20 cellular contexts compared by ENCODE assay signal in the genomic region with DNA sequence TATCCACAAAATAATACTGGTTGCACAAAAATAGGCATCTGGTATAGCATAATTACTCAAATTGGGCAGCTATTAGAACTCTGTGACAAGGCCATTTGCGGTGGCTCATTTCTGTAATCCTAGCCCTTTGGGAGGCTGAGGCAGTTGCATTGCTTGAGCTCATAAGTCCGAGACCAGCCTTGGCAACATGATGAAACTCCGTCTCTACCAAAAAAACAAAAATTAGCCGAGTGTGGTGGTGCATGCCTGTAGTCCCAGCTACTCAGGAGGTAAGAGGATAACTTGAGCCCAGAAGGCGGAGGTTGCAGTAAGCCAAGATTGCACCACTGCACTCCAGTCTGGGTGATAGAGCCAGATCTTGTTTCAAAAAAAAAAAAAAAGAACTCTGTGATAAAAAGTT. TPM values are rescaled to one million over a fixed set of nuclear protein-coding genes. Genes with fewer than 3 reads are reported as not detected.
DNase-seq lines count a peak whose midpoint lies in the region; ATAC-seq, FAIRE-seq and TF ChIP-seq lines count a peak whose summit lies in the region.
"Had no signal": no experiment of that assay in that cellular context is flagged by ENCODE, and none has a peak within 500 bp of the region (broad histone marks: within the 10 kb centered on the region; RNA-seq: fewer than 3 reads in every experiment).

No MANE protein-coding gene starts in this region.

- TF ChIP-seq POLR2A in H1 (IDR thresholded peaks at IDR 0.05; ENCODE audit: control extremely low read depth in 1 of 2, low read depth in 2 of 2, low read length in 2 of 2) (no peak), breast epithelium (IDR thresholded peaks at IDR 0.05) (no peak)

- no peaks in the 10 kb centered on the region for H3K23me2 ChIP-seq in H1 (ENCODE audit: low read depth, low read length)

- H2BK5ac ChIP-seq in H1 (ENCODE audit: low read depth, low read length) = no peak overlapping the region
- H2BK5ac ChIP-seq in trophoblast cell (ENCODE audit: low read depth, low read length, poor library complexity) = no peak overlapping the region

- H3K27me3 ChIP-seq in left ventricle myocardium inferior (ENCODE audit: low read depth) (no peaks in the 10 kb centered on the region), right cardiac atrium (ENCODE audit: control insufficient read depth, insufficient read depth) (no peaks in the 10 kb centered on the region), H1 (replicated peaks in 1 of 4; ENCODE audit: control insufficient read depth in 3 of 4, extremely low read depth in 1 of 4, insufficient read depth in 3 of 4, low read length in 3 of 4) (no peaks in the 10 kb centered on the region), trophoblast cell (ENCODE audit: insufficient read depth, low read length) (no peaks in the 10 kb centered on the region), breast epithelium (no peaks in the 10 kb centered on the region)

- H3K56ac ChIP-seq in H1 (replicated peaks; ENCODE audit: insufficient read length, low read depth, low read length) = no peak overlapping the region

- DNase-seq in left ventricle myocardium inferior (no peak), right cardiac atrium (no peak), H1 (ENCODE audit: low read depth in 1 of 2, low spot score in 2 of 2) (no peak), trophoblast cell (no peak), G401 (ENCODE audit: low spot score) (no peak), breast epithelium (ENCODE audit: low spot score in 2 of 2) (no peak)
- DNase-seq: CD4-positive, alpha-beta T cell; CD8-positive, alpha-beta memory T cell; DMS 273 treated with DMSO at 0.1 percent for 48 hours; DMS79; EL; GF-D8; HCEC 1CT had no signal

- H3K9ac ChIP-seq in H1 (replicated peaks in 1 of 4; ENCODE audit: extremely low read depth in 1 of 4, low read depth in 3 of 4, low read length in 3 of 4) (no peak overlapping the region), trophoblast cell (ENCODE audit: low read length) (no peak overlapping the region)
- H3K9ac ChIP-seq: BLaER1 treated with 17β-estradiol and CSF1 and Interleukin-3, amounts not matched to agents 10 nM and 100 nM had no signal

- 86% methylated on average over 5 of the region's 5 CpGs for WGBS in right cardiac atrium
- 89% methylated on average over 4 of the region's 5 CpGs; no CpG with 5 or more reads in 1 of the 2 experiments for WGBS in H1 (ENCODE audit: extremely low coverage in 1 of 2, insufficient coverage in 1 of 2, insufficient read length in 1 of 2, insufficient replicate concordance in 2 of 2, low coverage in 1 of 2, low lambda C conversion rate in 2 of 2, missing lambda C conversion rate in 1 of 2), 2 experiments
- WGBS in trophoblast cell (ENCODE audit: extremely low coverage, insufficient coverage, insufficient read length) = no CpG with 5 or more reads among the region's 5 CpGs

- H4K8ac ChIP-seq in H1 (ENCODE audit: extremely low read depth, insufficient read depth, low read length) (no peak overlapping the region), trophoblast cell (ENCODE audit: low read depth, low read length) (no peak overlapping the region)

- H2BK12ac ChIP-seq in H1 (ENCODE audit: low read depth, low read length) (no peak overlapping the region), trophoblast cell (ENCODE audit: low read length) (no peak overlapping the region)

- H2AFZ ChIP-seq in H1 (ENCODE audit: low read length) (no peak overlapping the region), trophoblast cell (ENCODE audit: insufficient read depth, low read length, poor library complexity) (no peak overlapping the region)

- POLR2A ChIA-PET in H1 (lab: Charles Lee; ENCODE audit: partially characterized antibody) = no interaction called here

- no peak overlapping the region for H2AK5ac ChIP-seq in H1 (ENCODE audit: low read depth, low read length)
- H2AK5ac ChIP-seq in trophoblast cell (ENCODE audit: low read length) = no peak overlapping the region

- intact Hi-C loops in left ventricle myocardium inferior (cut with micrococcal nuclease) = no loop called here
- intact Hi-C loops in right cardiac atrium (cut with DNase I) = no loop called here
- intact Hi-C loops in breast epithelium (cut with DNase I; ENCODE audit: low total_unique reads) = no loop called here

- FAIRE-seq in H1 (lab: Jason Lieb, UNC) = no peak
- FAIRE-seq: A204.1, D721Med, GM12891, GM18507 had no signal

- peaks cover 28 to 95% of the 10 kb centered on the region in 2 experiments; a peak in 3 of 4 replicates for H3K79me2 ChIP-seq in H1 (ENCODE audit: control insufficient read depth in 1 of 2, insufficient read depth in 2 of 2, low read length in 2 of 2)
- peaks cover 27% of the 10 kb centered on the region for H3K79me2 ChIP-seq in trophoblast cell (ENCODE audit: control insufficient read depth, insufficient read depth, low read length, poor library complexity)

- H3K27ac ChIP-seq in left ventricle myocardium inferior (replicated peaks) (peak overlapping the region; percentile 86), right cardiac atrium (ENCODE audit: low read length) (no peak overlapping the region), H1 (ENCODE audit: low read depth, low read length) (no peak overlapping the region), trophoblast cell (ENCODE audit: low read depth, low read length) (no peak overlapping the region), breast epithelium (no peak overlapping the region)
- H3K27ac ChIP-seq: 22Rv1; BLaER1 treated with 17β-estradiol and CSF1 and Interleukin-3, amounts not matched to agents 10 nM and 100 nM had no signal

- H3K23ac ChIP-seq in H1 (ENCODE audit: insufficient read length) (no peak overlapping the region), trophoblast cell (ENCODE audit: low read length) (no peak overlapping the region)

- H4K20me1 ChIP-seq in H1 (replicated peaks in 1 of 2; ENCODE audit: control insufficient read depth in 1 of 2, insufficient read depth in 2 of 2, low read length in 2 of 2) = no peaks in the 10 kb centered on the region
- H4K20me1 ChIP-seq: BLaER1 treated with 17β-estradiol and CSF1 and Interleukin-3, amounts not matched to agents 10 nM and 100 nM had no signal

- CTCF ChIA-PET in H1 (lab: Charles Lee; ENCODE audit: partially characterized antibody) = interaction anchor here (1.2 to 1.3 kb wide), 2 partner anchors 22 to 35 kb away, joined by 3 to 4 read pairs; no protein-coding TSS in a partner anchor

- H4K5ac ChIP-seq in H1 (ENCODE audit: insufficient read length, low read depth, low read length) = peak overlapping the region; percentile 51

- no peak overlapping the region for H3K4me2 ChIP-seq in H1 (ENCODE audit: insufficient read depth in 1 of 2, low read depth in 2 of 2, low read length in 2 of 2)
- no peak overlapping the region for H3K4me2 ChIP-seq in trophoblast cell (ENCODE audit: low read length)
- H3K4me2 ChIP-seq: BLaER1 treated with 17β-estradiol and CSF1 and Interleukin-3, amounts not matched to agents 10 nM and 100 nM had no signal

- H3K4me1 ChIP-seq in left ventricle myocardium inferior = peaks cover 100% of the 10 kb centered on the region
- peaks cover 26% of the 10 kb centered on the region for H3K4me1 ChIP-seq in right cardiac atrium (ENCODE audit: control insufficient read depth, insufficient read depth, low read length)
- H3K4me1 ChIP-seq in H1 (replicated peaks in 1 of 4; ENCODE audit: control insufficient read depth in 3 of 4, insufficient read depth in 4 of 4, low read length in 3 of 4) = peaks cover 9 to 46% (median 26%) of the 10 kb centered on the region in 4 experiments
- peaks cover 7 to 14% of the 10 kb centered on the region in 2 experiments for H3K4me1 ChIP-seq in trophoblast cell (ENCODE audit: control insufficient read depth in 1 of 2, insufficient read depth in 2 of 2, low read length in 2 of 2)
- H3K4me1 ChIP-seq in breast epithelium = peaks cover 0 to 12% of the 10 kb centered on the region in 2 donors

- no peak for TF ChIP-seq RAD21 in H1 (IDR thresholded peaks at IDR 0.05 in 1 of 2, conservative IDR thresholded peaks at IDR 0.05 in 1 of 2; ENCODE audit: low read depth in 2 of 2, low read length in 2 of 2)

- ATAC-seq in right cardiac atrium (no peak), GM19467 (IDR thresholded peaks at IDR 0.05; ENCODE audit: unreplicated experiment) (no peak)

- no peak overlapping the region for H2BK20ac ChIP-seq in H1 (ENCODE audit: low read length)

- H2BK15ac ChIP-seq in H1 (ENCODE audit: low read length) = no peak overlapping the region

- no peak overlapping the region for H2BK120ac ChIP-seq in H1 (replicated peaks; ENCODE audit: low read depth, low read length)
- no peak overlapping the region for H2BK120ac ChIP-seq in trophoblast cell (ENCODE audit: insufficient read depth, low read length, poor library complexity)

- H3K14ac ChIP-seq in H1 (ENCODE audit: insufficient read length) = no peak overlapping the region
- no peak overlapping the region for H3K14ac ChIP-seq in trophoblast cell (ENCODE audit: low read length)

- no peaks in the 10 kb centered on the region for H3K9me3 ChIP-seq in left ventricle myocardium inferior (replicated peaks)
- H3K9me3 ChIP-seq in right cardiac atrium (ENCODE audit: control insufficient read depth, low read length) = no peaks in the 10 kb centered on the region
- H3K9me3 ChIP-seq in H1 (ENCODE audit: insufficient read depth in 2 of 2, low read depth in 1 of 2, low read length in 1 of 2) = no peaks in the 10 kb centered on the region
- H3K9me3 ChIP-seq in trophoblast cell (ENCODE audit: insufficient read depth, low read depth, low read length) = no peaks in the 10 kb centered on the region
- no peaks in the 10 kb centered on the region for H3K9me3 ChIP-seq in breast epithelium
- H3K9me3 ChIP-seq: BLaER1 treated with 17β-estradiol and CSF1 and Interleukin-3, amounts not matched to agents 10 nM and 100 nM had no signal

- TF ChIP-seq EP300 in H1 (IDR thresholded peaks at IDR 0.05; ENCODE audit: borderline replicate concordance in 1 of 2, low read depth in 2 of 2, low read length in 2 of 2) = no peak

- in situ Hi-C loops in G401 (cut with HindIII; ENCODE audit: low sequenced_read_pairs) = no loop called here

- H3K36me3 ChIP-seq in left ventricle myocardium inferior = no peaks in the 10 kb centered on the region
- peaks cover 0 to 8% (median 3%) of the 10 kb centered on the region in 4 experiments; a peak in 4 of 8 replicates for H3K36me3 ChIP-seq in H1 (ENCODE audit: control insufficient read depth in 2 of 4, insufficient read depth in 4 of 4, low read length in 3 of 4)
- H3K36me3 ChIP-seq in trophoblast cell (ENCODE audit: control insufficient read depth in 1 of 2, insufficient read depth in 2 of 2, low read length in 2 of 2) = peaks cover 9 to 22% of the 10 kb centered on the region in 2 experiments
- no peaks in the 10 kb centered on the region for H3K36me3 ChIP-seq in breast epithelium
- H3K36me3 ChIP-seq: BLaER1 treated with 17β-estradiol and CSF1 and Interleukin-3, amounts not matched to agents 10 nM and 100 nM had no signal

- H3K79me1 ChIP-seq in H1 (ENCODE audit: low read depth, low read length) (peaks cover 6% of the 10 kb centered on the region), trophoblast cell (ENCODE audit: low read length) (no peaks in the 10 kb centered on the region)

- H3K18ac ChIP-seq in H1 (ENCODE audit: extremely low read depth, low read length) (no peak overlapping the region), trophoblast cell (ENCODE audit: low read length) (no peak overlapping the region)

- H4K91ac ChIP-seq in H1 (replicated peaks; ENCODE audit: insufficient read length, low read length) = no peak overlapping the region
- H4K91ac ChIP-seq in trophoblast cell (ENCODE audit: low read depth, low read length) = no peak overlapping the region

- H4K12ac ChIP-seq in trophoblast cell (ENCODE audit: low read depth, low read length) = no peak overlapping the region

- H3K4me3 ChIP-seq in left ventricle myocardium inferior = no peak overlapping the region
- H3K4me3 ChIP-seq in right cardiac atrium (ENCODE audit: low read length) = no peak overlapping the region
- no peak overlapping the region for H3K4me3 ChIP-seq in H1 (ENCODE audit: extremely low read depth in 1 of 4, insufficient read depth in 2 of 4, low read depth in 3 of 4, low read length in 4 of 4)
- H3K4me3 ChIP-seq in trophoblast cell (ENCODE audit: low read depth, low read length) = no peak overlapping the region
- no peak overlapping the region for H3K4me3 ChIP-seq in breast epithelium
- H3K4me3 ChIP-seq: BLaER1 treated with 17β-estradiol and CSF1 and Interleukin-3, amounts not matched to agents 10 nM and 100 nM had no signal

- TF ChIP-seq CTCF in left ventricle myocardium inferior (IDR thresholded peaks at IDR 0.05; ENCODE audit: borderline replicate concordance) = no peak
- no peak for TF ChIP-seq CTCF in H1 (IDR thresholded peaks at IDR 0.05; ENCODE audit: control extremely low read depth in 1 of 3, insufficient read depth in 1 of 3, low read depth in 1 of 3, low read length in 3 of 3)
- no peak for TF ChIP-seq CTCF in breast epithelium (IDR thresholded peaks at IDR 0.05)

- no peak overlapping the region for H3K4ac ChIP-seq in H1 (replicated peaks; ENCODE audit: insufficient read length, low read depth, low read length)
- H3K4ac ChIP-seq in trophoblast cell (ENCODE audit: low read depth, low read length) = peak overlapping the region; percentile 92

RNA-seq across cellular contexts. Expression of a gene that starts 36.7 kb away (rescaled TPM):
- total RNA-seq in left ventricle myocardium inferior (101 TPM), right cardiac atrium (100 to 1,000 TPM in 1 of 4 donors, 10 to 100 TPM in 3; 85.4 to 120 (median 94.6) TPM), breast epithelium (100 to 1,000 TPM; 122 to 275 (median 127) TPM)
- polyA plus RNA-seq in right cardiac atrium (47.7 TPM), H1 (2011; rRNA removed) (40.4 and 42.0 TPM in 2 replicates)
- total RNA-seq in H1 (2021; fragmentation: NEBNext Ultra II Directional; extraction: Animal tissue kit (Norgen Biotek cat#: 25700)) = 30.6 and 33.2 TPM in 2 replicates
- 38.1 TPM for polyA plus RNA-seq in H1 (2011; cell fraction: cytosol; rRNA removed)
- polyA plus RNA-seq in H1 (2011; cell fraction: nucleus; rRNA removed) = 53.1 TPM
- polyA plus RNA-seq in H1 (2012, experiment 1 of 2) = 25.9 to 27.9 TPM (median 26.2 TPM) in 4 replicates
- 7.0 TPM for polyA plus RNA-seq in H1 (2012, experiment 2 of 2)
- polyA plus RNA-seq in H1 (2013, experiment 1 of 2) = 66.2 TPM
- 62.3 TPM for polyA plus RNA-seq in H1 (2013, experiment 2 of 2)
- 55.8 and 62.3 TPM in 2 replicates for polyA minus RNA-seq in H1 (2011; rRNA and poly(A)+ RNA removed)
- polyA minus RNA-seq in H1 (2011; cell fraction: cytosol; rRNA and poly(A)+ RNA removed) = 33.3 TPM
- 80.3 TPM for polyA minus RNA-seq in H1 (2011; cell fraction: nucleus; rRNA and poly(A)+ RNA removed)
- 289 and 308 TPM in 2 replicates for polyA plus RNA-seq in trophoblast cell (2013)
- not detected in 2 replicates for total RNA-seq in G401 (2014; rRNA removed; shearing (Covaris generic))
- total RNA-seq: CD4-positive, alpha-beta T cell had no signal
- polyA plus RNA-seq: CD8-positive, alpha-beta memory T cell had no signal

Comparison
In these comparisons a context has a peak if more than half of its experiments do, and no peak if none do; other contexts are left out.
1. RNA of a gene that starts 36.7 kb away (total RNA-seq): 122 to 275 TPM in breast epithelium, 101 TPM in left ventricle myocardium inferior (single experiment), 85.4 to 120 TPM in right cardiac atrium and 30.6 to 33.2 TPM in H1; not detected in G401; every median in the first group is over 10 times any median in the second.